Comparison of ENCODE assay signal across 12 cellular contexts in the genomic region with DNA sequence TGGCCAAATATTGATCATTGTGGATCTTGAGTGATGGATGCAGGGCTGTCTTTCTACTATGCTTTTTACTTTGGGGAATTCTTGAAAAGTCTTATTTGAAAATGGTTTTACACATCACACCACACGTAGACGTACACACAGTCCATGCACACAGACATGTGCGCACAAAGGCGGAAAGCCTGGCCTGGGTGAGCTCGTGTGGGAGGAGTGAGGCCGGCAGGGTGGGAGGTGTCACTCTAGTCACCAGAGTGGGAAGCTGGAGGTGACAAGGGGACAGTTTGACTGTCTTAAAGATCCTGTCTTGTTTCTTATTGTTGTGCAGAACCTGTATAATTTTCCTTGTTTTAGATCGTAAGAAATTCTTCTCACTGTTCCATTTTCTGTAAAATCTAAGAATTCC.
"Had no signal": no experiment of that assay in that cellular context is flagged by ENCODE, and none has a peak within 500 bp of the region (broad histone marks: within the 10 kb centered on the region; RNA-seq: fewer than 3 reads in every experiment).

No MANE protein-coding gene starts in this region.

- H3K4me3 Mint-ChIP-seq: activated CD4-positive, alpha-beta T cell treated with anti-CD3 and anti-CD28 coated beads, Interleukin-2, amount 10 ng/mL, durations not matched to agents 7 days and 5 days; activated naive CD4-positive, alpha-beta T cell treated with anti-CD3 and anti-CD28 coated beads for 36 hours; activated T-helper 1 cell treated with anti-CD3 and anti-CD28 coated beads, Interleukin-12 subunit alpha, Interleukin-12 subunit beta, Interleukin-2, Interleukin-4 antibody, amounts not matched to agents 30 ng/mL and 10 ng/mL and 1 ng/mL, durations not matched to agents 14 hours and 24 hours and 36 hours; neural progenitor cell had no signal

- H3K27ac Mint-ChIP-seq: activated CD4-positive, alpha-beta T cell treated with anti-CD3 and anti-CD28 coated beads, Interleukin-2, amount 10 ng/mL, durations not matched to agents 7 days and 5 days; activated naive CD4-positive, alpha-beta T cell treated with anti-CD3 and anti-CD28 coated beads for 36 hours; activated T-helper 1 cell treated with anti-CD3 and anti-CD28 coated beads, Interleukin-12 subunit alpha, Interleukin-12 subunit beta, Interleukin-2, Interleukin-4 antibody, amounts not matched to agents 30 ng/mL and 10 ng/mL and 1 ng/mL, durations not matched to agents 14 hours and 24 hours and 36 hours had no signal

- DNase-seq: activated CD4-positive, alpha-beta T cell treated with anti-CD3 and anti-CD28 coated beads, Interleukin-2, amount 10 ng/mL, durations not matched to agents 7 days and 5 days; activated CD4-positive, CD25-positive, alpha-beta regulatory T cell; activated naive CD4-positive, alpha-beta T cell treated with anti-CD3 and anti-CD28 coated beads for 36 hours; colonic mucosa; left ventricle myocardium inferior; ovary; SJCRH30; spleen; stimulated activated CD4-positive, alpha-beta T cell treated with anti-CD3 and anti-CD28 coated beads, Interleukin-1b, Interleukin-23, amount 100 ng/mL, for 48 hours had no signal

- H3K27me3 Mint-ChIP-seq: activated CD4-positive, alpha-beta T cell treated with anti-CD3 and anti-CD28 coated beads, Interleukin-2, amount 10 ng/mL, durations not matched to agents 7 days and 5 days had no signal

- ATAC-seq: sciatic nerve had no signal
